Comparison of ENCODE assay signal across 1 cellular context in genomic region chr6:130625825-130626500, GRCh38.
TF ChIP-seq lines count a peak whose summit lies in the region.

No MANE protein-coding gene starts in this region.

TF ChIP-seq in SK-N-SH treated with all-trans-retinoic acid at 6 μM for 48 hours, 23 proteins besides CTCF, POLR2A, EP300 and RAD21 (continued from another document):
- TF ChIP-seq PATZ1 (CRISPR knock-in tag; IDR thresholded peaks at IDR 0.05; ENCODE audit: borderline replicate concordance), result no peak
TF ChIP-seq in SK-N-SH treated with all-trans-retinoic acid at 6 μM for 48 hours: peak in this region for 0.
